Comparison of ENCODE assay signal across 8 cellular contexts in genomic region chr3:42830437-42831320, GRCh38. TPM values are rescaled to one million over a fixed set of nuclear protein-coding genes. Genes with fewer than 3 reads are reported as not detected.
DNase-seq lines count a peak whose midpoint lies in the region; ATAC-seq, FAIRE-seq and TF ChIP-seq lines count a peak whose summit lies in the region.

No MANE protein-coding gene starts in this region.

- TF ChIP-seq CTCF in H1 (IDR thresholded peaks at IDR 0.05; ENCODE audit: control extremely low read depth in 1 of 3, insufficient read depth in 1 of 3, low read depth in 1 of 3, low read length in 3 of 3) (peak in 2 of 3 experiments; percentile 70 to 74; a peak in 3 of 4 replicates), progenitor cell of endocrine pancreas (IDR thresholded peaks at IDR 0.05; ENCODE audit: unreplicated experiment) (peak; percentile 63)

- no peak overlapping the region for H3K4me3 Mint-ChIP-seq in progenitor cell of endocrine pancreas (ENCODE audit: low read depth)
- H3K4me3 Mint-ChIP-seq in activated naive CD4-positive, alpha-beta T cell treated with anti-CD3 and anti-CD28 coated beads, Interleukin-2, amount 10 ng/mL, durations not matched to agents 7 days and 5 days = no peak overlapping the region

- DNase-seq in NCI-H2196 (lab: John Stamatoyannopoulos, UW; ENCODE audit: unreplicated experiment) (peak; percentile 24), NCI-H2196 treated with DMSO at 0.1 percent for 48 hours (lab: John Stamatoyannopoulos, UW; ENCODE audit: unreplicated experiment) (no peak), NCI-H82 (lab: John Stamatoyannopoulos, UW) (peak; percentile 67), H1 (ENCODE audit: low read depth in 1 of 2, low spot score in 2 of 2) (no peak), progenitor cell of endocrine pancreas (ENCODE audit: low spot score, unreplicated experiment) (no peak)
- DNase-seq in activated naive CD4-positive, alpha-beta T cell treated with anti-CD3 and anti-CD28 coated beads, Interleukin-2, amount 10 ng/mL, durations not matched to agents 7 days and 5 days = no peak

- H2BK15ac ChIP-seq in H1 (ENCODE audit: low read length) = no peak overlapping the region

- H3K27ac Mint-ChIP-seq in progenitor cell of endocrine pancreas = no peak overlapping the region
- H3K27ac Mint-ChIP-seq in activated naive CD4-positive, alpha-beta T cell treated with anti-CD3 and anti-CD28 coated beads, Interleukin-2, amount 10 ng/mL, durations not matched to agents 7 days and 5 days = no peak overlapping the region

- H2BK20ac ChIP-seq in H1 (ENCODE audit: low read length) = no peak overlapping the region

- H3K9me3 ChIP-seq in H1 (ENCODE audit: insufficient read depth in 2 of 2, low read depth in 1 of 2, low read length in 1 of 2) = no peaks in the 10 kb centered on the region

- H3K18ac ChIP-seq in H1 (ENCODE audit: extremely low read depth, low read length) = no peak overlapping the region

- H3K23ac ChIP-seq in H1 (ENCODE audit: insufficient read length) = no peak overlapping the region

- no peak overlapping the region for H3K4me2 ChIP-seq in H1 (ENCODE audit: insufficient read depth in 1 of 2, low read depth in 2 of 2, low read length in 2 of 2)

- no peaks in the 10 kb centered on the region for H3K36me3 ChIP-seq in H1 (ENCODE audit: control insufficient read depth in 2 of 4, insufficient read depth in 4 of 4, low read length in 3 of 4)

- CTCF ChIA-PET in H1 (lab: Charles Lee; ENCODE audit: partially characterized antibody) = interaction anchor here (0.5 to 3.5 kb wide), 47 partner anchors 9 to 1425 kb away, joined by 3 to 28 read pairs (median 4); no protein-coding TSS in a partner anchor
- CTCF ChIA-PET in activated naive CD4-positive, alpha-beta T cell treated with anti-CD3 and anti-CD28 coated beads, Interleukin-2, amount 10 ng/mL, durations not matched to agents 7 days and 5 days (lab: Charles Lee) = interaction anchor here (0.7 to 3.3 kb wide), 19 partner anchors 10 to 549 kb away, joined by 3 to 24 read pairs (median 4); no protein-coding TSS in a partner anchor

- no peak overlapping the region for H2BK120ac ChIP-seq in H1 (replicated peaks; ENCODE audit: low read depth, low read length)

- H3K23me2 ChIP-seq in H1 (ENCODE audit: low read depth, low read length) = no peaks in the 10 kb centered on the region

- FAIRE-seq in H1 (lab: Jason Lieb, UNC) = peak; percentile 66

- WGBS in H1 (ENCODE audit: extremely low coverage in 1 of 2, insufficient coverage in 1 of 2, insufficient read length in 1 of 2, insufficient replicate concordance in 2 of 2, low coverage in 1 of 2, low lambda C conversion rate in 2 of 2, missing lambda C conversion rate in 1 of 2), 2 experiments = 48% methylated on average over 7 of the region's 7 CpGs; no CpG with 5 or more reads in 1 of the 2 experiments

- H3K4ac ChIP-seq in H1 (replicated peaks; ENCODE audit: insufficient read length, low read depth, low read length) = no peak overlapping the region

- no peak overlapping the region for H4K8ac ChIP-seq in H1 (ENCODE audit: extremely low read depth, insufficient read depth, low read length)

- H3K9ac ChIP-seq in H1 (replicated peaks in 1 of 4; ENCODE audit: extremely low read depth in 1 of 4, low read depth in 3 of 4, low read length in 3 of 4) = no peak overlapping the region

- no peak overlapping the region for H3K14ac ChIP-seq in H1 (ENCODE audit: insufficient read length)

- no peak overlapping the region for H3K4me3 ChIP-seq in H1 (ENCODE audit: extremely low read depth in 1 of 4, insufficient read depth in 2 of 4, low read depth in 3 of 4, low read length in 4 of 4)

- H3K79me1 ChIP-seq in H1 (ENCODE audit: low read depth, low read length) = no peaks in the 10 kb centered on the region

- no peaks in the 10 kb centered on the region for H3K36me3 Mint-ChIP-seq in progenitor cell of endocrine pancreas (ENCODE audit: insufficient read depth)
- no peaks in the 10 kb centered on the region for H3K36me3 Mint-ChIP-seq in activated naive CD4-positive, alpha-beta T cell treated with anti-CD3 and anti-CD28 coated beads, Interleukin-2, amount 10 ng/mL, durations not matched to agents 7 days and 5 days

- no peak overlapping the region for H2BK5ac ChIP-seq in H1 (ENCODE audit: low read depth, low read length)

- H3K4me1 ChIP-seq in H1 (replicated peaks in 1 of 4; ENCODE audit: control insufficient read depth in 3 of 4, insufficient read depth in 4 of 4, low read length in 3 of 4) = peaks cover 0 to 3% (median 2%) of the 10 kb centered on the region in 4 experiments; a peak in 3 of 7 replicates

- H3K4me1 Mint-ChIP-seq in progenitor cell of endocrine pancreas (ENCODE audit: low read depth) = peaks cover 11% of the 10 kb centered on the region
- peaks cover 7% of the 10 kb centered on the region for H3K4me1 Mint-ChIP-seq in activated naive CD4-positive, alpha-beta T cell treated with anti-CD3 and anti-CD28 coated beads, Interleukin-2, amount 10 ng/mL, durations not matched to agents 7 days and 5 days

- H3K9me3 Mint-ChIP-seq in progenitor cell of endocrine pancreas (ENCODE audit: low read depth) = no peaks in the 10 kb centered on the region
- H3K9me3 Mint-ChIP-seq in activated naive CD4-positive, alpha-beta T cell treated with anti-CD3 and anti-CD28 coated beads, Interleukin-2, amount 10 ng/mL, durations not matched to agents 7 days and 5 days = no peaks in the 10 kb centered on the region

- no peak overlapping the region for H4K91ac ChIP-seq in H1 (replicated peaks; ENCODE audit: insufficient read length, low read length)

- no peaks in the 10 kb centered on the region for H3K79me2 ChIP-seq in H1 (ENCODE audit: control insufficient read depth in 1 of 2, insufficient read depth in 2 of 2, low read length in 2 of 2)

- H3K27me3 ChIP-seq in H1 (replicated peaks in 1 of 4; ENCODE audit: control insufficient read depth in 3 of 4, extremely low read depth in 1 of 4, insufficient read depth in 3 of 4, low read length in 3 of 4) = no peaks in the 10 kb centered on the region

- H3K56ac ChIP-seq in H1 (replicated peaks; ENCODE audit: insufficient read length, low read depth, low read length) = no peak overlapping the region

- no peak for ATAC-seq in GM18873 (IDR thresholded peaks at IDR 0.05; ENCODE audit: low FRiP score, unreplicated experiment)
- ATAC-seq in GM21360 (IDR thresholded peaks at IDR 0.05; ENCODE audit: unreplicated experiment) = no peak

- no peak overlapping the region for H3K27ac ChIP-seq in H1 (ENCODE audit: low read depth, low read length)

- TF ChIP-seq POLR2A in H1 (IDR thresholded peaks at IDR 0.05; ENCODE audit: control extremely low read depth in 1 of 2, low read depth in 2 of 2, low read length in 2 of 2) = no peak

- TF ChIP-seq RAD21 in H1 (IDR thresholded peaks at IDR 0.05 in 1 of 2, conservative IDR thresholded peaks at IDR 0.05 in 1 of 2; ENCODE audit: low read depth in 2 of 2, low read length in 2 of 2) = peak; percentile 86 to 89

- no peak overlapping the region for H4K5ac ChIP-seq in H1 (ENCODE audit: insufficient read length, low read depth, low read length)

- TF ChIP-seq EP300 in H1 (IDR thresholded peaks at IDR 0.05; ENCODE audit: borderline replicate concordance in 1 of 2, low read depth in 2 of 2, low read length in 2 of 2) = no peak

- POLR2A ChIA-PET in H1 (lab: Charles Lee; ENCODE audit: partially characterized antibody) = interaction anchor here (0.9 to 2.9 kb wide), 2 partner anchors 26 to 83 kb away, joined by 3 to 13 read pairs; partner anchors contain the start of gene HIGD1A

- H2AK5ac ChIP-seq in H1 (ENCODE audit: low read depth, low read length) = no peak overlapping the region

- no peak overlapping the region for H2BK12ac ChIP-seq in H1 (ENCODE audit: low read depth, low read length)

- peaks cover 1% of the 10 kb centered on the region for H3K27me3 Mint-ChIP-seq in progenitor cell of endocrine pancreas
- peaks cover 10% of the 10 kb centered on the region for H3K27me3 Mint-ChIP-seq in activated naive CD4-positive, alpha-beta T cell treated with anti-CD3 and anti-CD28 coated beads, Interleukin-2, amount 10 ng/mL, durations not matched to agents 7 days and 5 days

- 0 out of 2 replicates have a peak overlapping the region, but pooled peaks have one; percentile 35 for H2AFZ ChIP-seq in H1 (ENCODE audit: low read length)

- no peaks in the 10 kb centered on the region for H4K20me1 ChIP-seq in H1 (replicated peaks in 1 of 2; ENCODE audit: control insufficient read depth in 1 of 2, insufficient read depth in 2 of 2, low read length in 2 of 2)

RNA-seq across cellular contexts. Expression of gene ACKR2, which starts 21.4 kb away (rescaled TPM):
- 0.09 and 0.17 TPM in 2 replicates for total RNA-seq in H1 (2021; fragmentation: NEBNext Ultra II Directional; extraction: Animal tissue kit (Norgen Biotek cat#: 25700))
- polyA plus RNA-seq in H1 (2011; rRNA removed) = 0.09 and 0.12 TPM in 2 replicates
- polyA plus RNA-seq in H1 (2011; cell fraction: cytosol; rRNA removed) = not detected
- polyA plus RNA-seq in H1 (2011; cell fraction: nucleus; rRNA removed) = 0.11 TPM
- 0.09 to 0.26 TPM (median 0.15 TPM) in 4 replicates for polyA plus RNA-seq in H1 (2012, experiment 1 of 2)
- polyA plus RNA-seq in H1 (2012, experiment 2 of 2) = not detected
- 0.22 TPM for polyA plus RNA-seq in H1 (2013, experiment 1 of 2)
- 0.09 TPM for polyA plus RNA-seq in H1 (2013, experiment 2 of 2)
- 0.28 and 0.80 TPM in 2 replicates for polyA minus RNA-seq in H1 (2011; rRNA and poly(A)+ RNA removed)
- not detected for polyA minus RNA-seq in H1 (2011; cell fraction: cytosol; rRNA and poly(A)+ RNA removed)
- 1.4 TPM for polyA minus RNA-seq in H1 (2011; cell fraction: nucleus; rRNA and poly(A)+ RNA removed)
- 0.60 and 0.78 TPM in 2 replicates for total RNA-seq in progenitor cell of endocrine pancreas

RNA-seq across cellular contexts. Expression of gene HIGD1A, which starts 26.4 kb away (rescaled TPM):
- 94.7 and 95.4 TPM in 2 replicates for total RNA-seq in H1 (2021; fragmentation: NEBNext Ultra II Directional; extraction: Animal tissue kit (Norgen Biotek cat#: 25700))
- polyA plus RNA-seq in H1 (2011; rRNA removed) = 33.5 and 67.3 TPM in 2 replicates
- polyA plus RNA-seq in H1 (2011; cell fraction: cytosol; rRNA removed) = 106 TPM
- 7.9 TPM for polyA plus RNA-seq in H1 (2011; cell fraction: nucleus; rRNA removed)
- polyA plus RNA-seq in H1 (2012, experiment 1 of 2) = 60.1 to 100 TPM (median 79.3 TPM) in 4 replicates
- 55.6 TPM for polyA plus RNA-seq in H1 (2012, experiment 2 of 2)
- polyA plus RNA-seq in H1 (2013, experiment 1 of 2) = 97.9 TPM
- polyA plus RNA-seq in H1 (2013, experiment 2 of 2) = 106 TPM
- 22.6 and 37.3 TPM in 2 replicates for polyA minus RNA-seq in H1 (2011; rRNA and poly(A)+ RNA removed)
- 27.4 TPM for polyA minus RNA-seq in H1 (2011; cell fraction: cytosol; rRNA and poly(A)+ RNA removed)
- polyA minus RNA-seq in H1 (2011; cell fraction: nucleus; rRNA and poly(A)+ RNA removed) = 17.6 TPM
- 90.6 and 92.3 TPM in 2 replicates for total RNA-seq in progenitor cell of endocrine pancreas

RNA-seq across cellular contexts. Expression of gene CYP8B1, which starts 45.0 kb away (rescaled TPM):
- not detected in 2 replicates for total RNA-seq in H1 (2021; fragmentation: NEBNext Ultra II Directional; extraction: Animal tissue kit (Norgen Biotek cat#: 25700))
- polyA plus RNA-seq in H1 (2011; rRNA removed) = not detected in 2 replicates
- not detected for polyA plus RNA-seq in H1 (2011; cell fraction: cytosol; rRNA removed)
- polyA plus RNA-seq in H1 (2011; cell fraction: nucleus; rRNA removed) = not detected
- not detected in 4 replicates for polyA plus RNA-seq in H1 (2012, experiment 1 of 2)
- polyA plus RNA-seq in H1 (2012, experiment 2 of 2) = not detected
- polyA plus RNA-seq in H1 (2013, experiment 1 of 2) = not detected
- not detected for polyA plus RNA-seq in H1 (2013, experiment 2 of 2)
- polyA minus RNA-seq in H1 (2011; rRNA and poly(A)+ RNA removed) = not detected in 2 replicates
- not detected for polyA minus RNA-seq in H1 (2011; cell fraction: cytosol; rRNA and poly(A)+ RNA removed)
- not detected for polyA minus RNA-seq in H1 (2011; cell fraction: nucleus; rRNA and poly(A)+ RNA removed)
- total RNA-seq in progenitor cell of endocrine pancreas = not detected in 2 replicates

RNA-seq across cellular contexts. Expression of gene CCDC13, which starts 57.6 kb away (rescaled TPM):
- total RNA-seq in H1 (2021; fragmentation: NEBNext Ultra II Directional; extraction: Animal tissue kit (Norgen Biotek cat#: 25700)) = not detected in 2 replicates
- polyA plus RNA-seq in H1 (2011; rRNA removed) = 0.06 and 0.09 TPM in 2 replicates
- 0.47 TPM for polyA plus RNA-seq in H1 (2011; cell fraction: cytosol; rRNA removed)
- polyA plus RNA-seq in H1 (2011; cell fraction: nucleus; rRNA removed) = 0.63 TPM
- polyA plus RNA-seq in H1 (2012, experiment 1 of 2) = 0.17 to 0.50 TPM in 2 of 4 replicates, not detected in the others
- not detected for polyA plus RNA-seq in H1 (2012, experiment 2 of 2)
- 0.34 TPM for polyA plus RNA-seq in H1 (2013, experiment 1 of 2)
- 0.40 TPM for polyA plus RNA-seq in H1 (2013, experiment 2 of 2)
- polyA minus RNA-seq in H1 (2011; rRNA and poly(A)+ RNA removed) = 0.19 TPM in 1 of 2 replicates, not detected in the other
- not detected for polyA minus RNA-seq in H1 (2011; cell fraction: cytosol; rRNA and poly(A)+ RNA removed)
- polyA minus RNA-seq in H1 (2011; cell fraction: nucleus; rRNA and poly(A)+ RNA removed) = not detected
- 2.3 and 2.5 TPM in 2 replicates for total RNA-seq in progenitor cell of endocrine pancreas

Comparison
In these comparisons a context has a peak if more than half of its experiments do, and no peak if none do; other contexts are left out.
1. DNase-seq: peak in NCI-H2196 (single experiment) and NCI-H82 (single experiment); none in NCI-H2196 treated with DMSO at 0.1 percent for 48 hours (single experiment), H1 (0 of 2), progenitor cell of endocrine pancreas (single experiment) and activated naive CD4-positive, alpha-beta T cell treated with anti-CD3 and anti-CD28 coated beads, Interleukin-2, amount 10 ng/mL, durations not matched to agents 7 days and 5 days (single experiment).